Comparison of ENCODE assay signal across 10 cellular contexts in genomic region chr4:70749313-70749712, GRCh38. TPM values are rescaled to one million over a fixed set of nuclear protein-coding genes. Genes with fewer than 3 reads are reported as not detected.
A peak's percentile ranks its signal among the peaks of the same experiment; 100 is the strongest.
DNase-seq lines count a peak whose midpoint lies in the region; ATAC-seq, FAIRE-seq and TF ChIP-seq lines count a peak whose summit lies in the region.
"Had no signal": no experiment of that assay in that cellular context is flagged by ENCODE, and none has a peak within 500 bp of the region (broad histone marks: within the 10 kb centered on the region; RNA-seq: fewer than 3 reads in every experiment).

No MANE protein-coding gene starts in this region.

- H3K79me2 ChIP-seq in PC-3 (ENCODE audit: low read length): peaks cover 17% of the 10 kb centered on the region; the same call in 1 of the 2 replicates

- no peaks in the 10 kb centered on the region for H3K9me2 ChIP-seq in PC-3 (replicated peaks; ENCODE audit: low read length)

- H4K20me1 ChIP-seq in PC-3 (ENCODE audit: low read length): 0 out of 2 replicates have a peak, but pooled peaks cover 7% of the 10 kb centered on the region

- H3K36me3 ChIP-seq in PC-3 (ENCODE audit: low read depth, low read length): no peaks in the 10 kb centered on the region
- H3K36me3 ChIP-seq: Peyer's patch had no signal

- intact Hi-C loops in PC-3 (cut with micrococcal nuclease): no loop called here

- no peaks in the 10 kb centered on the region for H3K9me3 ChIP-seq in PC-3 (ENCODE audit: low read length)
- H3K9me3 ChIP-seq: Peyer's patch had no signal

- H2AFZ ChIP-seq in PC-3 (ENCODE audit: low read length): no peak overlapping the region

- H3K9ac ChIP-seq in PC-3 (ENCODE audit: low read length): no peak overlapping the region

- H3F3A ChIP-seq in PC-3 (ENCODE audit: low read length, unreplicated experiment): no peaks in the 10 kb centered on the region

- no TSS peak for BruUV-seq in PC-3 (replicated peaks; lab: Mats Ljungman, UMichigan)

- H3K4me3 ChIP-seq in PC-3 (ENCODE audit: low read length): no peak overlapping the region
- H3K4me3 ChIP-seq: Peyer's patch had no signal

- FAIRE-seq in HTR-8/SVneo (lab: Jason Lieb, UNC): no peak

- H3K4me2 ChIP-seq in PC-3 (ENCODE audit: low read length): no peak overlapping the region

- CTCF ChIA-PET in PC-3 (lab: Charles Lee): interaction anchor here (0.6 to 1.2 kb wide), 3 partner anchors 14 to 45 kb away, joined by 3 to 13 read pairs (median 3); no protein-coding TSS in a partner anchor

- ATAC-seq in GM18858 (IDR thresholded peaks at IDR 0.05; ENCODE audit: unreplicated experiment) (peak; percentile 86), GM21367 (IDR thresholded peaks at IDR 0.05; ENCODE audit: unreplicated experiment) (peak; percentile 63), HG02981 (IDR thresholded peaks at IDR 0.05; ENCODE audit: unreplicated experiment) (peak; percentile 94), PC-3 (peak; percentile 62; the same call in 1 of the 2 replicates)

- H3K27ac ChIP-seq in PC-3 (ENCODE audit: low read length): no peak overlapping the region
- H3K27ac ChIP-seq: Peyer's patch had no signal

- H3K27me3 ChIP-seq in PC-3 (ENCODE audit: low read length): no peaks in the 10 kb centered on the region
- H3K27me3 ChIP-seq: Peyer's patch had no signal

- TF ChIP-seq CTCF in PC-3 (conservative IDR thresholded peaks at IDR 0.05; ENCODE audit: low read depth, low read length): no peak

- DNase-seq in PC-3: peak; percentile 41
- DNase-seq in HTR-8/SVneo (ENCODE audit: insufficient read length, low spot score): no peak
- DNase-seq in NCI-H1048 (lab: John Stamatoyannopoulos, UW): no peak
- DNase-seq in iPS-NIHi7 (ENCODE audit: extremely low spot score): no peak
- no peak for DNase-seq in KG1 (lab: John Stamatoyannopoulos, UW)
- DNase-seq: Peyer's patch, retina had no signal

- POLR2A ChIA-PET in PC-3 (lab: Charles Lee; ENCODE audit: unreplicated experiment): interaction anchor here (0.6 kb wide), 2 partner anchors 40 to 54 kb away, joined by 5 read pairs; no protein-coding TSS in a partner anchor

- H3K4me1 ChIP-seq in PC-3 (ENCODE audit: insufficient read depth, low read length): 0 out of 2 replicates have a peak, but pooled peaks cover 4% of the 10 kb centered on the region

RNA-seq across cellular contexts. Expression of gene RUFY3, which starts 27.5 kb away (rescaled TPM):
- total RNA-seq in PC-3 (2014; rRNA removed): 22.1 and 25.6 TPM in 2 replicates
